Comparison of ENCODE assay signal across 1 cellular context in genomic region chr9:122904823-122905710, GRCh38.
TF ChIP-seq lines count a peak whose summit lies in the region.

RC3H2 (minus strand) TSS chr9:122905359; CDS start chr9:122897509, 7,850 bp downstream.

TF ChIP-seq in A549, 52 proteins besides CTCF, POLR2A, EP300 and RAD21 (continued from another document):
- TF ChIP-seq HMGXB4 (CRISPR knock-in tag; IDR thresholded peaks at IDR 0.05; ENCODE audit: borderline replicate concordance) (no peak), JUNB (IDR thresholded peaks at IDR 0.05) (no peak), CHD2 (IDR thresholded peaks at IDR 0.05; ENCODE audit: low read length, partially characterized antibody) (peak; percentile 96), RCOR1 (IDR thresholded peaks at IDR 0.05; ENCODE audit: low read depth, low read length) (no peak), CEBPB (IDR thresholded peaks at IDR 0.05) (peak; percentile 62 to 90), ZNF302 (CRISPR knock-in tag; IDR thresholded peaks at IDR 0.05) (no peak), MYC (IDR thresholded peaks at IDR 0.05; ENCODE audit: borderline replicate concordance, low read length) (no peak), CHD4 (IDR thresholded peaks at IDR 0.05; ENCODE audit: borderline replicate concordance) (no peak), BHLHE40 (IDR thresholded peaks at IDR 0.05; ENCODE audit: low read depth, low read length) (no peak), BCL3 (IDR thresholded peaks at IDR 0.05) (peak; percentile 82; the same call in 2 of the 3 replicates), USF2 (IDR thresholded peaks at IDR 0.05) (peak; percentile 97), EHF (CRISPR knock-in tag; IDR thresholded peaks at IDR 0.05) (no peak)
